ENCODE assay signal across 27 cellular contexts in genomic region chr17:46887717-46888116, GRCh38. TPM values are rescaled to one million over a fixed set of nuclear protein-coding genes. Genes with fewer than 3 reads are reported as not detected.
"Had no signal": no experiment of that assay in that cellular context is flagged by ENCODE, and none has a peak within 500 bp of the region (broad histone marks: within the 10 kb centered on the region; RNA-seq: fewer than 3 reads in every experiment).

No MANE protein-coding gene starts in this region.

- FAIRE-seq: urothelium cell line had no signal

- H3K27ac ChIP-seq: neural progenitor cell, ovary, parathyroid adenoma, psoas muscle, skin epidermis, spleen, stomach, thoracic aorta, thyroid gland, tibial nerve, upper lobe of left lung, vagina had no signal

- H3K4me1 ChIP-seq: parathyroid adenoma, psoas muscle, stomach, thyroid gland, vagina had no signal

- H3K4me3 ChIP-seq: neural progenitor cell, ovary, psoas muscle, skin epidermis, smooth muscle cell, spleen, stomach, thoracic aorta, thyroid gland, tibial nerve, upper lobe of left lung, vagina had no signal

- DNase-seq: natural killer cell; occipital lobe; ovary; right cardiac atrium; spleen; stimulated activated CD4-positive, alpha-beta T cell treated with anti-CD3 and anti-CD28 coated beads, Interleukin-12 subunit alpha, Interleukin-12 subunit beta, amount 100 ng/mL, for 4 hours; stimulated activated CD4-positive, alpha-beta T cell treated with anti-CD3 and anti-CD28 coated beads, Interleukin-1b, Interleukin-23, amount 100 ng/mL, for 48 hours; stimulated activated CD4-positive, alpha-beta T cell treated with anti-CD3 and anti-CD28 coated beads, Interleukin-4, amount 100 ng/mL, for 1 hour; stimulated activated CD4-positive, alpha-beta T cell treated with anti-CD3 and anti-CD28 coated beads, Interleukin-4, amount 100 ng/mL, for 4 hours; stimulated activated CD8-positive, alpha-beta memory T cell treated with anti-CD3 and anti-CD28 coated beads, Interleukin-4, amount 100 ng/mL, for 48 hours; stimulated activated naive CD4-positive, alpha-beta T cell treated with Interleukin-2 at 50 U/mL for 16 hours; stomach; thyroid gland; trophoblast cell; upper lobe of left lung had no signal

- H3K4me2 ChIP-seq: neural progenitor cell, smooth muscle cell had no signal

- ATAC-seq: natural killer cell; psoas muscle; sciatic nerve; stimulated activated memory B cell treated with anti-CD40 and anti-IgM and Interleukin-4, amounts not matched to agents 10 μg/mL and 1 μg/mL and 100 μg/mL, for 72 hours had no signal

- H3K9me3 ChIP-seq: ovary, psoas muscle, spleen, stomach, thoracic aorta, thyroid gland, tibial nerve, upper lobe of left lung, vagina had no signal

RNA-seq across cellular contexts. Expression of gene WNT9B, which starts 36.3 kb away (rescaled TPM):
- polyA plus RNA-seq: neural cell, smooth muscle cell had no signal
